In the genomic region with DNA sequence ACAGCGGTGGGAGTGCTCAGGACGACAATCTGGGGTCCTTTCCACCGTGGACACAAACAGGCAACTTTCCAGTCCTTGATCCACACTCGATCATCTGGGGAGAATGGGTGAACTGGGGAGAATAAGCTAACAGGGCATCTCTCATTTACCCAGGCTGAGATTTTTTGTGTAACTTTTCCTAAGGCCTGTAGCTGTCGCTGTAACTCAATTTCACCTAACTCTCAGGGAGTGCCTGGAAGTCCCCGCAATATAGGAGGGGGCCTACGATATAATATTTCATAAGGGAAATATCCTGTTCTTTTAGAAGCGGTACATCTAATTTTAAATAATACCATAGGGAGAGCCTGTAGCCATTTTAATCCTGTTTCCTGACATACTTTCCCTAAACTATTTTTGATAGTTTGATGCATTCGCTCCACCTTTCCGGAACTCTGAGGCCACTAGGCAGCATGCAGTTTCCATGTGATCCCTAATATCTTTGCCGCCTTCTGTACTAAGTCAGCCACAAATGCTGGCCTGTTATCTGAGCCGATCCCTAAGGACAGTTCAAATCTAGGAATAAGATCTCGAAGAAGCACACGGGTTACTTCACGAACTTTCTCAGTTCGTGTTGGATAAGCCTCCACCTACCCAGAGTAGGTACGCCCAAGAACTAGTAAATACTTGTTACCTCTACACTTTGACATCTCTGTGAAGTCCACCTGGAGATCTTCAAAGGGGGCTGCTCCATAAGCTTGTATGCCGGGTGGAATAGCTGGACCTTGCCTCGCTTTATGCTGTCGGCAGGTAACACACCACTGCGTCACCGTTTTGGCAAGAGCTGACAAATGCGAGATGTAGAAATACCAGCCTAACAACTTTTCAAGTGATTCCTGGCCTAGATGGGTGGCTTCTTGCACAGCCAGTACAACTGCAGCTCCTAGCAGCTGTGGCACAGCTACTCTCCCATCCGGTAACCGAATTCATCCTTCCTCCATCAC, we compare ENCODE assay signal across 8 cellular contexts.
DNase-seq lines count a peak whose midpoint lies in the region; ATAC-seq and TF ChIP-seq lines count a peak whose summit lies in the region.
"Not testable (repeated sequence)": the region's sequence is repeated elsewhere in the genome, so short reads cannot be mapped to it uniquely, and the experiment has no call there.

No MANE protein-coding gene starts in this region.

- in situ Hi-C loops in astrocyte of the cerebellum (cut with HindIII; ENCODE audit: low sequenced_read_pairs): not testable (repeated sequence)

- not testable (repeated sequence) for H3K4me1 ChIP-seq in A673 (ENCODE audit: insufficient read depth, low read length, poor library complexity, severe bottlenecking); OCI-LY3 (ENCODE audit: low read length); esophagus (ENCODE audit: control insufficient read depth in 2 of 2, insufficient read depth in 2 of 2, low read length in 1 of 2); left lung; trophoblast cell (ENCODE audit: control insufficient read depth in 1 of 2, insufficient read depth in 2 of 2, low read length in 2 of 2)

- CTCF ChIA-PET in A673 (lab: Charles Lee): interaction anchor here (0.6 kb wide), 1 partner anchor 194 kb away, joined by 7 read pairs; no protein-coding TSS in a partner anchor

- not testable (repeated sequence) for H3K79me2 ChIP-seq in OCI-LY3 (ENCODE audit: low read length); trophoblast cell (ENCODE audit: control insufficient read depth, insufficient read depth, low read length, poor library complexity)

- not testable (repeated sequence) for H4K91ac ChIP-seq in trophoblast cell (ENCODE audit: low read depth, low read length)

- H2BK5ac ChIP-seq in trophoblast cell (ENCODE audit: low read depth, low read length, poor library complexity): not testable (repeated sequence)

- H3K36me3 ChIP-seq in A673 (ENCODE audit: insufficient read depth, low read length, poor library complexity, severe bottlenecking); OCI-LY3 (replicated peaks; ENCODE audit: low read depth, low read length); esophagus (ENCODE audit: control insufficient read depth in 2 of 2, insufficient read depth in 2 of 2, low read length in 1 of 2); left lung; trophoblast cell (ENCODE audit: control insufficient read depth in 1 of 2, insufficient read depth in 2 of 2, low read length in 2 of 2): not testable (repeated sequence)

- not testable (repeated sequence) for DNase-seq in A673 (ENCODE audit: low spot score); astrocyte of the cerebellum (ENCODE audit: low read depth); left lung
- DNase-seq in DMS79 treated with DMSO at 0.1 percent for 48 hours (lab: John Stamatoyannopoulos, UW) (peak; percentile 37), HuH-7 (ENCODE audit: low spot score) (peak; percentile 30), trophoblast cell (peak; percentile 44 to 58)

- not testable (repeated sequence) for H3K9me3 ChIP-seq in A673 (ENCODE audit: low read depth, low read length, poor library complexity, severe bottlenecking); OCI-LY3 (ENCODE audit: insufficient read depth, low read length); esophagus (ENCODE audit: control insufficient read depth in 2 of 2, insufficient read depth in 1 of 2, low read depth in 1 of 2, low read length in 1 of 2); left lung; trophoblast cell (ENCODE audit: insufficient read depth, low read depth, low read length)

- H3K23ac ChIP-seq in trophoblast cell (ENCODE audit: low read length): not testable (repeated sequence)

- not testable (repeated sequence) for BruUV-seq in A673 (replicated peaks; lab: Mats Ljungman, UMichigan)

- TF ChIP-seq CTCF in A673 (conservative IDR thresholded peaks at IDR 0.05; ENCODE audit: low read depth, low read length) (peak; percentile 52), OCI-LY3 (IDR thresholded peaks at IDR 0.05; ENCODE audit: low read depth, low read length) (peak; percentile 50), astrocyte of the cerebellum (IDR thresholded peaks at IDR 0.05; ENCODE audit: low read depth, low read length, missing control alignments) (peak; percentile 43), left lung (IDR thresholded peaks at IDR 0.05) (peak in 1 of 2 donors; percentile 35)

- H3K4me3 ChIP-seq in A673 (ENCODE audit: low read depth, low read length, poor library complexity, severe bottlenecking); OCI-LY3 (ENCODE audit: low read length); astrocyte of the cerebellum (ENCODE audit: low read depth, low read length); trophoblast cell (ENCODE audit: low read depth, low read length): not testable (repeated sequence)
- H3K4me3 ChIP-seq in esophagus (ENCODE audit: low read depth in 1 of 2, low read length in 2 of 2): peak overlapping the region; percentile 10 to 41
- H3K4me3 ChIP-seq in left lung: peak overlapping the region; percentile 5 to 24

- not testable (repeated sequence) for H3K18ac ChIP-seq in trophoblast cell (ENCODE audit: low read length)

- not testable (repeated sequence) for ATAC-seq in left lung

- H3K27ac ChIP-seq in A673 (ENCODE audit: low read depth, low read length, poor library complexity, severe bottlenecking); OCI-LY3 (ENCODE audit: low read length); trophoblast cell (ENCODE audit: low read depth, low read length): not testable (repeated sequence)
- H3K27ac ChIP-seq in esophagus (ENCODE audit: low read depth in 2 of 2, low read length in 1 of 2) (peak overlapping the region; percentile 27 to 83), left lung (peak overlapping the region; percentile 70 to 73)

- H2BK120ac ChIP-seq in trophoblast cell (ENCODE audit: insufficient read depth, low read length, poor library complexity): not testable (repeated sequence)

- not testable (repeated sequence) for H3K27me3 ChIP-seq in A673 (replicated peaks; ENCODE audit: insufficient read depth, low read depth, low read length, poor library complexity); OCI-LY3 (ENCODE audit: low read depth, low read length); esophagus (ENCODE audit: control insufficient read depth in 1 of 2, insufficient read depth in 2 of 2, low read length in 2 of 2); left lung; trophoblast cell (ENCODE audit: insufficient read depth, low read length)

- H3K9ac ChIP-seq in OCI-LY3 (ENCODE audit: low read length); trophoblast cell (ENCODE audit: low read length): not testable (repeated sequence)

- H2BK12ac ChIP-seq in trophoblast cell (ENCODE audit: low read length): not testable (repeated sequence)

- H3K4me2 ChIP-seq in OCI-LY3 (ENCODE audit: low read length); trophoblast cell (ENCODE audit: low read length): not testable (repeated sequence)

- H4K8ac ChIP-seq in trophoblast cell (ENCODE audit: low read depth, low read length): not testable (repeated sequence)

- H2AFZ ChIP-seq in OCI-LY3 (ENCODE audit: low read depth, low read length); trophoblast cell (ENCODE audit: insufficient read depth, low read length, poor library complexity): not testable (repeated sequence)

- H2AK5ac ChIP-seq in trophoblast cell (ENCODE audit: low read length): not testable (repeated sequence)

- H3K4ac ChIP-seq in trophoblast cell (ENCODE audit: low read depth, low read length): not testable (repeated sequence)

- intact Hi-C loops in A673 (cut with micrococcal nuclease; ENCODE audit: unreplicated experiment): loop anchor here (10.0 kb wide), 1 partner anchor 147 kb away; no protein-coding TSS in a partner anchor
- intact Hi-C loops in left lung (cut with DNase I): not testable (repeated sequence)

- H3K79me1 ChIP-seq in trophoblast cell (ENCODE audit: low read length): not testable (repeated sequence)

- POLR2A ChIA-PET in A673 (lab: Charles Lee; ENCODE audit: low non-redundant PET): not testable (repeated sequence)

- not testable (repeated sequence) for H4K12ac ChIP-seq in trophoblast cell (ENCODE audit: low read depth, low read length)

- not testable (repeated sequence) for H4K20me1 ChIP-seq in OCI-LY3 (ENCODE audit: insufficient read depth, low read length)

- not testable (repeated sequence) for H3K14ac ChIP-seq in trophoblast cell (ENCODE audit: low read length)

- 38 to 40% methylated on average over 25 of the region's 25 CpGs for WGBS in esophagus, 2 donors
- WGBS in trophoblast cell (ENCODE audit: extremely low coverage, insufficient coverage, insufficient read length): no CpG with 5 or more reads among the region's 25 CpGs
